ENCODE assay signal across 8 cellular contexts in genomic region chr13:44919103-44919804, GRCh38.
DNase-seq lines count a peak whose midpoint lies in the region; ATAC-seq and TF ChIP-seq lines count a peak whose summit lies in the region.

No MANE protein-coding gene starts in this region.

- H3K4me1 Mint-ChIP-seq in nephron progenitor cell: peaks cover 17% of the 10 kb centered on the region

- ATAC-seq in stimulated activated naive CD8-positive, alpha-beta T cell treated with anti-CD3 and anti-CD28 coated beads, Interleukin-15, Interleukin-2, amounts not matched to agents 100 U/mL and 50 U/mL, for 24 hours: no peak
- no peak for ATAC-seq in omental fat pad (ENCODE audit: low FRiP score)

- H3K9me2 ChIP-seq in hepatocyte (replicated peaks; ENCODE audit: insufficient read depth): no peaks in the 10 kb centered on the region

- no peaks in the 10 kb centered on the region for H3K36me3 Mint-ChIP-seq in nephron progenitor cell (ENCODE audit: low read depth)

- DNase-seq in SK-N-MC (ENCODE audit: low read depth, low spot score) (no peak), hepatocyte (ENCODE audit: low spot score) (no peak), NCI-H2029 (lab: John Stamatoyannopoulos, UW) (no peak), nephron progenitor cell (no peak), omental fat pad (ENCODE audit: low spot score) (no peak)
- DNase-seq in stimulated activated naive CD8-positive, alpha-beta T cell treated with anti-CD3 and anti-CD28 coated beads, Interleukin-15, Interleukin-2, amounts not matched to agents 100 U/mL and 50 U/mL, for 24 hours: no peak

- H3K36me3 ChIP-seq in SK-N-MC (ENCODE audit: insufficient read depth, low read length): no peaks in the 10 kb centered on the region
- no peaks in the 10 kb centered on the region for H3K36me3 ChIP-seq in hepatocyte (replicated peaks; ENCODE audit: insufficient read depth, low read depth)
- H3K36me3 ChIP-seq in skeletal muscle tissue (ENCODE audit: control insufficient read depth in 3 of 3, insufficient read depth in 3 of 3, low read length in 3 of 3): no peaks in the 10 kb centered on the region

- H3K79me2 ChIP-seq in hepatocyte: no peaks in the 10 kb centered on the region

- no peaks in the 10 kb centered on the region for H3K9me3 Mint-ChIP-seq in nephron progenitor cell

- H3K27ac ChIP-seq in SK-N-MC (peak overlapping the region; percentile 95), hepatocyte (peak overlapping the region; percentile 98), skeletal muscle tissue (ENCODE audit: low read depth, low read length) (peak overlapping the region; percentile 97)

- H3K4me3 ChIP-seq in GM08714 (ENCODE audit: low read length): peak overlapping the region; percentile 82; the same call in 1 of the 2 replicates
- H3K4me3 ChIP-seq in SK-N-MC: no peak overlapping the region
- H3K4me3 ChIP-seq in hepatocyte: peak overlapping the region; percentile 0
- H3K4me3 ChIP-seq in skeletal muscle tissue (ENCODE audit: low read length in 3 of 3): peak overlapping the region; percentile 66 to 85 (median 82)

- H2AFZ ChIP-seq in hepatocyte: peak overlapping the region; percentile 34

- H3K9me3 ChIP-seq in SK-N-MC (ENCODE audit: low read depth, low read length) (no peaks in the 10 kb centered on the region), hepatocyte (ENCODE audit: low read depth) (no peaks in the 10 kb centered on the region), skeletal muscle tissue (ENCODE audit: control insufficient read depth in 3 of 3, low read length in 3 of 3) (no peaks in the 10 kb centered on the region)

- TF ChIP-seq CTCF in hepatocyte (IDR thresholded peaks at IDR 0.05; ENCODE audit: poor library complexity) (no peak), nephron progenitor cell (IDR thresholded peaks at IDR 0.05) (no peak), omental fat pad (IDR thresholded peaks at IDR 0.05) (no peak)

- H3K9ac ChIP-seq in SK-N-MC (ENCODE audit: insufficient read length): no peak overlapping the region
- peak overlapping the region; percentile 80 to 92 (median 82) for H3K9ac ChIP-seq in skeletal muscle tissue (ENCODE audit: low read depth in 1 of 3, low read length in 3 of 3)

- H3K27me3 Mint-ChIP-seq in nephron progenitor cell (ENCODE audit: low read depth, poor library complexity): no peaks in the 10 kb centered on the region

- no peak overlapping the region for H3K27ac Mint-ChIP-seq in nephron progenitor cell

- H3K4me3 Mint-ChIP-seq in nephron progenitor cell: no peak overlapping the region

- H4K20me1 ChIP-seq in hepatocyte (ENCODE audit: insufficient read depth, poor library complexity, severe bottlenecking): no peaks in the 10 kb centered on the region

- H3K27me3 ChIP-seq in hepatocyte: no peaks in the 10 kb centered on the region
- H3K27me3 ChIP-seq in skeletal muscle tissue (ENCODE audit: control insufficient read depth in 3 of 3, insufficient read depth in 3 of 3, low read length in 3 of 3): no peaks in the 10 kb centered on the region

- H3K4me2 ChIP-seq in hepatocyte: peak overlapping the region; percentile 68

- 97% methylated on average over 18 of the region's 18 CpGs for WGBS in hepatocyte (ENCODE audit: low lambda C conversion rate, missing lambda C conversion rate)

- H3K4me1 ChIP-seq in hepatocyte (ENCODE audit: insufficient read depth) (peaks cover 23% of the 10 kb centered on the region), skeletal muscle tissue (ENCODE audit: control insufficient read depth in 3 of 3, insufficient read depth in 3 of 3, low read length in 3 of 3) (peaks cover 26 to 32% (median 29%) of the 10 kb centered on the region in 3 donors)
